Comparison of ENCODE assay signal across 22 cellular contexts in genomic region chr18:51490860-51491259, GRCh38.
DNase-seq lines count a peak whose midpoint lies in the region; ATAC-seq, FAIRE-seq and TF ChIP-seq lines count a peak whose summit lies in the region.
"Had no signal": no experiment of that assay in that cellular context is flagged by ENCODE, and none has a peak within 500 bp of the region (broad histone marks: within the 10 kb centered on the region; RNA-seq: fewer than 3 reads in every experiment).

No MANE protein-coding gene starts in this region.

- TF ChIP-seq CTCF in KMS-11 (conservative IDR thresholded peaks at IDR 0.05; ENCODE audit: low read depth, low read length), result no peak
- TF ChIP-seq CTCF in RWPE1 (conservative IDR thresholded peaks at IDR 0.05; ENCODE audit: low read depth), result no peak
- TF ChIP-seq CTCF in epithelial cell of esophagus (IDR thresholded peaks at IDR 0.05; ENCODE audit: insufficient read depth, low read depth, low read length, missing control alignments), result no peak
- TF ChIP-seq CTCF in keratinocyte (optimal IDR thresholded peaks at IDR 0.05 in 1 of 3, IDR thresholded peaks at IDR 0.05 in 1 of 3, conservative IDR thresholded peaks at IDR 0.05 in 1 of 3; ENCODE audit: extremely low read depth in 1 of 3, insufficient read depth in 2 of 3, low read length in 3 of 3), result no peak
- no peak for TF ChIP-seq CTCF in left lung (IDR thresholded peaks at IDR 0.05)

- peaks cover 0 to 2% (median 0%) of the 10 kb centered on the region in 8 donors for H3K9me3 Mint-ChIP-seq in CD4-positive, alpha-beta memory T cell
- H3K9me3 Mint-ChIP-seq: CD8-positive, alpha-beta memory T cell; H9 had no signal

- H3K9ac ChIP-seq in KMS-11 (no peak overlapping the region), keratinocyte (ENCODE audit: control insufficient read depth, extremely low read depth, insufficient read depth, low read length) (no peak overlapping the region)

- H3K9me1 ChIP-seq in keratinocyte (ENCODE audit: control insufficient read depth, extremely low read depth, insufficient read depth, low read length), result no peaks in the 10 kb centered on the region

- peak; percentile 94 for FAIRE-seq in keratinocyte (lab: Jason Lieb, UNC)
- FAIRE-seq: A549, G401.6, GM12891, GM19239, HepG2, HTR-8/SVneo had no signal

- peaks cover 1 to 6% of the 10 kb centered on the region in 2 donors for H3K27me3 Mint-ChIP-seq in CD4-positive, alpha-beta memory T cell

- H3K4me2 ChIP-seq in KMS-11, result peak overlapping the region; percentile 66
- peak overlapping the region; percentile 38 for H3K4me2 ChIP-seq in keratinocyte (ENCODE audit: control insufficient read depth, extremely low read depth, insufficient read depth, low read depth, low read length)
- H3K4me2 ChIP-seq: A549 had no signal

- H3K4me3 ChIP-seq in KMS-11 (IDR thresholded peaks at IDR 0.05; ENCODE audit: insufficient read depth, low read depth, low read length), result no peak overlapping the region
- no peak overlapping the region for H3K4me3 ChIP-seq in epithelial cell of esophagus (ENCODE audit: low read length)
- no peak overlapping the region for H3K4me3 ChIP-seq in keratinocyte (ENCODE audit: control insufficient read depth in 2 of 3, extremely low read depth in 1 of 3, insufficient read depth in 2 of 3, low read depth in 1 of 3, low read length in 3 of 3)
- no peak overlapping the region for H3K4me3 ChIP-seq in CD4-positive, alpha-beta memory T cell (ENCODE audit: low read length in 2 of 2)
- H3K4me3 ChIP-seq in left lung, result no peak overlapping the region
- H3K4me3 ChIP-seq: A549 had no signal

- intact Hi-C loops in CD4-positive, alpha-beta memory T cell (cut with micrococcal nuclease), result no loop called here
- intact Hi-C loops in left lung (cut with DNase I), result no loop called here

- CTCF ChIA-PET in RWPE1 (lab: Yijun Ruan, JAX), result no interaction called here
- CTCF ChIA-PET in CD4-positive, alpha-beta memory T cell (lab: Charles Lee; ENCODE audit: partially characterized antibody), result no interaction called here

- no peak overlapping the region for H3K4me3 Mint-ChIP-seq in CD4-positive, alpha-beta memory T cell
- H3K4me3 Mint-ChIP-seq: CD14-positive monocyte; CD8-positive, alpha-beta memory T cell; H9 had no signal

- no peak overlapping the region for H3K27ac ChIP-seq in KMS-11
- no peak overlapping the region for H3K27ac ChIP-seq in RWPE1
- no peak overlapping the region for H3K27ac ChIP-seq in keratinocyte (ENCODE audit: control insufficient read depth, insufficient read depth, low read length)
- H3K27ac ChIP-seq in CD4-positive, alpha-beta memory T cell (ENCODE audit: low read depth, low read length), result no peak overlapping the region
- H3K27ac ChIP-seq in left lung, result no peak overlapping the region
- H3K27ac ChIP-seq: A549 had no signal

- peak overlapping the region; percentile 57; the same call in 1 of the 2 replicates for H2AFZ ChIP-seq in KMS-11 (ENCODE audit: low read depth)
- H2AFZ ChIP-seq in keratinocyte (ENCODE audit: control insufficient read depth, low read length), result no peak overlapping the region

- no peaks in the 10 kb centered on the region for H3K36me3 Mint-ChIP-seq in CD4-positive, alpha-beta memory T cell
- H3K36me3 Mint-ChIP-seq: CD14-positive monocyte; CD8-positive, alpha-beta memory T cell had no signal

- H3K27me3 ChIP-seq in KMS-11 (ENCODE audit: insufficient read depth, low read depth) (no peaks in the 10 kb centered on the region), keratinocyte (ENCODE audit: control insufficient read depth, extremely low read depth, insufficient read depth, low read length) (no peaks in the 10 kb centered on the region), left lung (no peaks in the 10 kb centered on the region)
- no peaks in the 10 kb centered on the region for H3K27me3 ChIP-seq in CD4-positive, alpha-beta memory T cell (ENCODE audit: insufficient read depth, low read length)

- no peaks in the 10 kb centered on the region for H3K4me1 Mint-ChIP-seq in CD4-positive, alpha-beta memory T cell
- H3K4me1 Mint-ChIP-seq: CD14-positive monocyte; CD8-positive, alpha-beta memory T cell had no signal

- H3K36me3 ChIP-seq in KMS-11 (ENCODE audit: insufficient read depth) (no peaks in the 10 kb centered on the region), keratinocyte (ENCODE audit: control insufficient read depth in 2 of 2, extremely low read depth in 1 of 2, insufficient read depth in 2 of 2, low read length in 2 of 2) (no peaks in the 10 kb centered on the region), left lung (no peaks in the 10 kb centered on the region)
- no peaks in the 10 kb centered on the region for H3K36me3 ChIP-seq in CD4-positive, alpha-beta memory T cell (ENCODE audit: insufficient read depth, low read length)

- H3K4me1 ChIP-seq in KMS-11 (ENCODE audit: low read depth, poor library complexity, severe bottlenecking), result peaks cover 42% of the 10 kb centered on the region
- peaks cover 9% of the 10 kb centered on the region for H3K4me1 ChIP-seq in keratinocyte (ENCODE audit: control insufficient read depth, extremely low read depth, insufficient read depth, low read length)
- H3K4me1 ChIP-seq in CD4-positive, alpha-beta memory T cell (ENCODE audit: insufficient read depth, low read length), result no peaks in the 10 kb centered on the region
- H3K4me1 ChIP-seq in left lung, result no peaks in the 10 kb centered on the region
- H3K4me1 ChIP-seq: A549 had no signal

- ATAC-seq in left lung (no peak), GM18519 (IDR thresholded peaks at IDR 0.05; ENCODE audit: low FRiP score, unreplicated experiment) (no peak)
- ATAC-seq: A549, HepG2 had no signal

- dilution Hi-C loops in keratinocyte (cut with MboI; ENCODE audit: extremely low pct_ligation_motif_present, low sequenced_read_pairs), result no loop called here

- H3K79me2 ChIP-seq in KMS-11 (ENCODE audit: insufficient read depth, low read depth) (no peaks in the 10 kb centered on the region), keratinocyte (ENCODE audit: control insufficient read depth, insufficient read depth, low read length) (no peaks in the 10 kb centered on the region)

- POLR2A ChIA-PET in RWPE1 (lab: Yijun Ruan, JAX; ENCODE audit: low non-redundant PET), result no interaction called here
- POLR2A ChIA-PET in CD4-positive, alpha-beta memory T cell (lab: Charles Lee; ENCODE audit: partially characterized antibody), result no interaction called here

- H3K9me3 ChIP-seq in keratinocyte (ENCODE audit: control insufficient read depth, low read depth, low read length) (no peaks in the 10 kb centered on the region), left lung (no peaks in the 10 kb centered on the region)
- no peaks in the 10 kb centered on the region for H3K9me3 ChIP-seq in CD4-positive, alpha-beta memory T cell (ENCODE audit: control insufficient read depth in 1 of 2, low read length in 2 of 2)
- H3K9me3 ChIP-seq: A549 had no signal

- H4K20me1 ChIP-seq in KMS-11 (ENCODE audit: insufficient read depth) (no peaks in the 10 kb centered on the region), keratinocyte (ENCODE audit: control insufficient read depth, extremely low read depth, insufficient read depth, low read length) (no peaks in the 10 kb centered on the region)

- H3K27ac Mint-ChIP-seq in CD4-positive, alpha-beta memory T cell, result no peak overlapping the region
- H3K27ac Mint-ChIP-seq: CD14-positive monocyte, H9 had no signal

- peak; percentile 38 for DNase-seq in RWPE1 (ENCODE audit: low spot score)
- DNase-seq in epithelial cell of esophagus (ENCODE audit: low read depth), result peak; percentile 79
- no peak for DNase-seq in keratinocyte (ENCODE audit: low read depth, low spot score)
- DNase-seq in CD4-positive, alpha-beta memory T cell, result no peak
- DNase-seq in left lung, result no peak
- DNase-seq in NCI-H1694 treated with DMSO at 0.1 percent for 48 hours (lab: John Stamatoyannopoulos, UW), result no peak
- DNase-seq: Calu3; CD8-positive, alpha-beta memory T cell; DMS153; DMS79 treated with DMSO at 0.1 percent for 48 hours; EL; GOT3; H9 had no signal

Comparison
In these comparisons a context has a peak if more than half of its experiments do, and no peak if none do; other contexts are left out.
1. DNase-seq: peak in RWPE1 (single experiment) and epithelial cell of esophagus (single experiment); none in keratinocyte (single experiment), CD4-positive, alpha-beta memory T cell (0 of 5), left lung (0 of 2) and NCI-H1694 treated with DMSO at 0.1 percent for 48 hours (single experiment).